ENCODE assay signal across 20 cellular contexts in genomic region chr1:40890771-40891170, GRCh38.
"Had no signal": no experiment of that assay in that cellular context is flagged by ENCODE, and none has a peak within 500 bp of the region (broad histone marks: within the 10 kb centered on the region; RNA-seq: fewer than 3 reads in every experiment).

No MANE protein-coding gene starts in this region.

- H3K4me1 ChIP-seq: left lung, right lobe of liver, transverse colon, uterus had no signal

- H3K27ac Mint-ChIP-seq: activated CD4-positive, alpha-beta memory T cell treated with anti-CD3 and anti-CD28 coated beads for 36 hours; activated CD4-positive, alpha-beta T cell treated with anti-CD3 and anti-CD28 coated beads for 36 hours; activated naive CD4-positive, alpha-beta T cell treated with anti-CD3 and anti-CD28 coated beads, Interleukin-2, amount 10 ng/mL, durations not matched to agents 7 days and 5 days; naive thymus-derived CD4-positive, alpha-beta T cell; stimulated activated memory B cell treated with anti-CD40 and anti-IgM and Interleukin-4, amounts not matched to agents 10 μg/mL and 1 μg/mL and 100 μg/mL, for 72 hours; WTC11 had no signal

- DNase-seq: activated CD4-positive, alpha-beta memory T cell treated with anti-CD3 and anti-CD28 coated beads for 36 hours; activated CD4-positive, alpha-beta T cell treated with anti-CD3 and anti-CD28 coated beads for 36 hours; activated naive CD4-positive, alpha-beta T cell treated with anti-CD3 and anti-CD28 coated beads, Interleukin-2, amount 10 ng/mL, durations not matched to agents 7 days and 5 days; activated T-cell treated with anti-CD3 and anti-CD28 coated beads, Interleukin-2, amount 50 U/mL, for 48 hours; amygdala; cortex of kidney; left lung; naive thymus-derived CD4-positive, alpha-beta T cell; occipital lobe; posterior cingulate gyrus; right lobe of liver; stimulated activated CD4-positive, alpha-beta T cell treated with anti-CD3 and anti-CD28 coated beads, Interleukin-2, amount 100 ng/mL, for 24 hours; T-helper 9 cell; transverse colon; uterus had no signal

- H3K4me3 Mint-ChIP-seq: activated CD4-positive, alpha-beta memory T cell treated with anti-CD3 and anti-CD28 coated beads for 36 hours; activated CD4-positive, alpha-beta T cell treated with anti-CD3 and anti-CD28 coated beads for 36 hours; activated naive CD4-positive, alpha-beta T cell treated with anti-CD3 and anti-CD28 coated beads, Interleukin-2, amount 10 ng/mL, durations not matched to agents 7 days and 5 days; naive thymus-derived CD4-positive, alpha-beta T cell; neural crest cell; stimulated activated memory B cell treated with anti-CD40 and anti-IgM and Interleukin-4, amounts not matched to agents 10 μg/mL and 1 μg/mL and 100 μg/mL, for 72 hours; WTC11 had no signal

- H3K27ac ChIP-seq: left lung, right lobe of liver, transverse colon, uterus had no signal

- H3K36me3 Mint-ChIP-seq: activated naive CD4-positive, alpha-beta T cell treated with anti-CD3 and anti-CD28 coated beads, Interleukin-2, amount 10 ng/mL, durations not matched to agents 7 days and 5 days; stimulated activated memory B cell treated with anti-CD40 and anti-IgM and Interleukin-4, amounts not matched to agents 10 μg/mL and 1 μg/mL and 100 μg/mL, for 72 hours had no signal

- H3K36me3 ChIP-seq: left lung, right lobe of liver, transverse colon, uterus had no signal

- H3K4me1 Mint-ChIP-seq: activated CD4-positive, alpha-beta T cell treated with anti-CD3 and anti-CD28 coated beads for 36 hours; neural crest cell; stimulated activated memory B cell treated with anti-CD40 and anti-IgM and Interleukin-4, amounts not matched to agents 10 μg/mL and 1 μg/mL and 100 μg/mL, for 72 hours had no signal

- H3K4me3 ChIP-seq: left lung, lung, right lobe of liver, skin epidermis, transverse colon, uterus had no signal

- H3K9me3 ChIP-seq: right lobe of liver had no signal

- H3K27me3 ChIP-seq: right lobe of liver, uterus had no signal
